In the genomic region with DNA sequence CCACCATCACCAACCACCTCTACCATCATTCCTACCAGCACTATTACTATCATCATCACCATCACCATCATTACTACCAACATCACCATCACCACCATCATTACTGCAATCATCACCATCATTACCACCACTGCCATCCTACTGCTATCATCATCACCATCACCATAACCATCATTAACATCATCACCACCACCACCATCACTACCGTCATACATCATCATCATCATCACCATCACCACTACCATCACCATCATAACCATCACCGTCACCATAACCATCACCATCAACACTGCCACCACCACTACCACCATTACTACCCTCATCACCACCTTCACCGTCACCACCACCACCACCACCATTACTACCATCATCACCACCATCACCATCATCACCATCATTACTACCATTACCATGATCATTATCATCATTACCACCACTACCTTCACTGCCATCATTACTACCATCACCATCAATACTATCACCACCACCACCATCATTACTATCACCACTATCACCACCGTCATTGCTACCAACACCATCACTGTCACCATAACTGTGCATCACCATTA, we compare ENCODE assay signal across 12 cellular contexts.
DNase-seq lines count a peak whose midpoint lies in the region; FAIRE-seq and TF ChIP-seq lines count a peak whose summit lies in the region.
"Had no signal": no experiment of that assay in that cellular context is flagged by ENCODE, and none has a peak within 500 bp of the region (broad histone marks: within the 10 kb centered on the region; RNA-seq: fewer than 3 reads in every experiment).

No MANE protein-coding gene starts in this region.

- H3K18ac ChIP-seq in H9 (ENCODE audit: insufficient read length, low read depth, low read length), result no peak overlapping the region
- no peak overlapping the region for H3K18ac ChIP-seq in neuronal stem cell (ENCODE audit: low read length)

- H2BK20ac ChIP-seq in H9 (ENCODE audit: low read depth, low read length, poor library complexity, severe bottlenecking), result no peak overlapping the region

- peak overlapping the region; percentile 6 for H4K5ac ChIP-seq in H9 (ENCODE audit: insufficient read length, low read depth, low read length)

- no peak overlapping the region for H2BK120ac ChIP-seq in H9 (ENCODE audit: low read depth, low read length, poor library complexity, severe bottlenecking)
- H2BK120ac ChIP-seq in neuronal stem cell (ENCODE audit: low read depth, low read length), result no peak overlapping the region

- no peak overlapping the region for H3K56ac ChIP-seq in H9 (ENCODE audit: insufficient read length, low read depth, low read length)

- H3K27ac ChIP-seq in H9 (ENCODE audit: insufficient read length, low read depth, low read length) (no peak overlapping the region), angular gyrus (ENCODE audit: low read depth, low read length) (peak overlapping the region; percentile 95), neuronal stem cell (replicated peaks; ENCODE audit: low read length) (no peak overlapping the region), kidney (ENCODE audit: low read depth in 2 of 2, low read length in 2 of 2) (no peak overlapping the region)
- H3K27ac ChIP-seq: BLaER1 treated with 17β-estradiol and CSF1 and Interleukin-3, amounts not matched to agents 10 nM and 100 nM had no signal

- H3K9me3 ChIP-seq in H9 (ENCODE audit: control insufficient read depth, low read depth, low read length) (no peaks in the 10 kb centered on the region), neuronal stem cell (replicated peaks in 1 of 2; ENCODE audit: control insufficient read depth in 2 of 2, insufficient read depth in 1 of 2, low read depth in 1 of 2, low read length in 2 of 2) (peaks cover 0 to 7% of the 10 kb centered on the region in 2 donors), kidney (ENCODE audit: control insufficient read depth in 1 of 2, low read length in 2 of 2) (no peaks in the 10 kb centered on the region)
- H3K9me3 ChIP-seq: BLaER1 treated with 17β-estradiol and CSF1 and Interleukin-3, amounts not matched to agents 10 nM and 100 nM had no signal

- H3K27me3 ChIP-seq in H9 (ENCODE audit: insufficient read depth, low read length), result no peaks in the 10 kb centered on the region
- peaks cover 0 to 3% (median 0%) of the 10 kb centered on the region in 3 experiments for H3K27me3 ChIP-seq in neuronal stem cell (ENCODE audit: control insufficient read depth in 3 of 3, insufficient read depth in 3 of 3, low read depth in 1 of 3, low read length in 3 of 3)

- H3K4me3 ChIP-seq in neuronal stem cell (ENCODE audit: low read length in 2 of 2) (no peak overlapping the region), kidney (ENCODE audit: low read length in 2 of 2) (no peak overlapping the region)
- H3K4me3 ChIP-seq: BLaER1 treated with 17β-estradiol and CSF1 and Interleukin-3, amounts not matched to agents 10 nM and 100 nM had no signal

- H3K4me3 Mint-ChIP-seq in H9, result no peak overlapping the region
- H3K4me3 Mint-ChIP-seq: CD4-positive, CD25-positive, alpha-beta regulatory T cell had no signal

- no peak overlapping the region for H3T11ph ChIP-seq in H9 (ENCODE audit: low read length)

- intact Hi-C loops in kidney (cut with DNase I), result no loop called here

- no peaks in the 10 kb centered on the region for H3K23me2 ChIP-seq in H9 (ENCODE audit: insufficient read length, low read depth, low read length, poor library complexity, severe bottlenecking)

- H2AFZ ChIP-seq in H9 (ENCODE audit: low read length), result no peak overlapping the region
- no peak overlapping the region for H2AFZ ChIP-seq in neuronal stem cell (ENCODE audit: low read length)

- no peak overlapping the region for H2AK5ac ChIP-seq in H9 (ENCODE audit: insufficient read length, low read length)
- H2AK5ac ChIP-seq in neuronal stem cell (ENCODE audit: low read depth, low read length), result no peak overlapping the region

- H3K4ac ChIP-seq in H9 (ENCODE audit: low read depth, low read length), result no peak overlapping the region
- H3K4ac ChIP-seq in neuronal stem cell (ENCODE audit: low read length), result no peak overlapping the region

- 100% methylated on average over 2 of the region's 4 CpGs for WGBS in H9 (ENCODE audit: extremely low coverage, insufficient read length, low lambda C conversion rate)
- 96 to 100% methylated on average over 1 to 2 of the region's 4 CpGs for WGBS in neuronal stem cell (ENCODE audit: extremely low coverage in 2 of 2, insufficient read length in 2 of 2, insufficient replicate concordance in 1 of 2), 2 donors

- no peaks in the 10 kb centered on the region; a peak in 1 of 7 replicates for H3K36me3 Mint-ChIP-seq in H9 (ENCODE audit: insufficient read depth in 1 of 3, low read depth in 3 of 3)
- H3K36me3 Mint-ChIP-seq: CD4-positive, CD25-positive, alpha-beta regulatory T cell had no signal

- no peak overlapping the region for H3K27ac Mint-ChIP-seq in H9
- H3K27ac Mint-ChIP-seq: CD4-positive, CD25-positive, alpha-beta regulatory T cell had no signal

- no peak for DNase-seq in H9
- no peak for DNase-seq in neuronal stem cell (ENCODE audit: low spot score)
- no peak for DNase-seq in urothelium cell line (ENCODE audit: low spot score)
- no peak for DNase-seq in kidney
- no peak for DNase-seq in stimulated activated CD4-positive, alpha-beta T cell treated with anti-CD3 and anti-CD28 coated beads, Interleukin-2, amount 100 ng/mL, for 24 hours
- no peak for DNase-seq in NK-92 treated with Interleukin-12 subunit alpha and Interleukin-12 subunit beta, amount 100 ng/mL, for 24 hours (lab: John Stamatoyannopoulos, UW)
- DNase-seq: ACHN; CD4-positive, CD25-positive, alpha-beta regulatory T cell; DMS53; GF-D8 had no signal

- no peak overlapping the region for H3K14ac ChIP-seq in H9 (ENCODE audit: insufficient read depth, low read length)
- H3K14ac ChIP-seq in neuronal stem cell (ENCODE audit: low read length), result no peak overlapping the region

- H3K79me1 ChIP-seq in H9 (ENCODE audit: insufficient read depth, low read depth, low read length, poor library complexity, severe bottlenecking) (no peaks in the 10 kb centered on the region), neuronal stem cell (ENCODE audit: low read depth, low read length) (peaks cover 1% of the 10 kb centered on the region)

- H3K79me2 ChIP-seq in H9 (ENCODE audit: insufficient read depth, low read length), result no peaks in the 10 kb centered on the region

- H2BK5ac ChIP-seq in H9 (ENCODE audit: insufficient read length, low read length) (no peak overlapping the region), neuronal stem cell (ENCODE audit: low read length) (peak overlapping the region; percentile 7)

- H3K9me3 Mint-ChIP-seq in H9, result peaks cover 0 to 2% of the 10 kb centered on the region in 2 experiments; a peak in 2 of 5 replicates

- TF ChIP-seq CTCF in H9 (conservative IDR thresholded peaks at IDR 0.05) (no peak), kidney (IDR thresholded peaks at IDR 0.05; ENCODE audit: borderline replicate concordance, extremely low read depth, insufficient read depth) (no peak)

- H3K4me1 Mint-ChIP-seq in H9, result peaks cover 8 to 9% of the 10 kb centered on the region in 2 experiments

- H3K36me3 ChIP-seq in neuronal stem cell (replicated peaks in 1 of 2; ENCODE audit: control insufficient read depth in 2 of 2, insufficient read depth in 2 of 2, low read length in 2 of 2), result no peaks in the 10 kb centered on the region
- H3K36me3 ChIP-seq in kidney (ENCODE audit: control insufficient read depth in 1 of 2, insufficient read depth in 2 of 2, low read length in 2 of 2), result no peaks in the 10 kb centered on the region
- H3K36me3 ChIP-seq: BLaER1 treated with 17β-estradiol and CSF1 and Interleukin-3, amounts not matched to agents 10 nM and 100 nM had no signal

- H3K23ac ChIP-seq in H9 (ENCODE audit: insufficient read length, low read depth, low read length) (no peak overlapping the region), neuronal stem cell (ENCODE audit: low read depth, low read length, poor library complexity) (no peak overlapping the region)

- no peak overlapping the region for H2BK15ac ChIP-seq in H9 (ENCODE audit: low read depth, low read length)
- H2BK15ac ChIP-seq in neuronal stem cell (ENCODE audit: low read length), result no peak overlapping the region

- no peaks in the 10 kb centered on the region for H4K20me1 ChIP-seq in H9 (ENCODE audit: control insufficient read depth, insufficient read depth, insufficient read length)
- H4K20me1 ChIP-seq: BLaER1 treated with 17β-estradiol and CSF1 and Interleukin-3, amounts not matched to agents 10 nM and 100 nM had no signal

- H2BK12ac ChIP-seq in H9 (ENCODE audit: insufficient read length, low read depth, low read length) (no peak overlapping the region), neuronal stem cell (ENCODE audit: low read length) (no peak overlapping the region)

- H3K27me3 Mint-ChIP-seq in H9 (ENCODE audit: low read depth), result peaks cover 4% of the 10 kb centered on the region

- H4K8ac ChIP-seq in H9 (replicated peaks; ENCODE audit: insufficient read length, low read depth, low read length), result no peak overlapping the region
- H4K8ac ChIP-seq in neuronal stem cell (ENCODE audit: low read depth, low read length), result no peak overlapping the region

- no peak overlapping the region for H3K4me2 ChIP-seq in H9 (ENCODE audit: insufficient read depth, insufficient read length, low read length)
- H3K4me2 ChIP-seq in neuronal stem cell (ENCODE audit: insufficient read depth, low read length, poor library complexity, severe bottlenecking), result no peak overlapping the region
- H3K4me2 ChIP-seq: BLaER1 treated with 17β-estradiol and CSF1 and Interleukin-3, amounts not matched to agents 10 nM and 100 nM had no signal

- H4K91ac ChIP-seq in H9 (ENCODE audit: insufficient read length, low read depth, low read length), result no peak overlapping the region
- H4K91ac ChIP-seq in neuronal stem cell (ENCODE audit: low read depth, low read length, poor library complexity), result peak overlapping the region; percentile 11

- peak; percentile 95 for FAIRE-seq in urothelium cell line (lab: Jason Lieb, UNC)
- no peak for FAIRE-seq in kidney (lab: Jason Lieb, UNC)

- H3K9ac ChIP-seq in H9 (ENCODE audit: extremely low read depth, insufficient read length, low read length), result no peak overlapping the region
- peak overlapping the region; percentile 53 for H3K9ac ChIP-seq in neuronal stem cell (ENCODE audit: low read depth, low read length, poor library complexity)
- H3K9ac ChIP-seq in kidney (ENCODE audit: low read length in 2 of 2), result no peak overlapping the region
- H3K9ac ChIP-seq: BLaER1 treated with 17β-estradiol and CSF1 and Interleukin-3, amounts not matched to agents 10 nM and 100 nM had no signal

- peaks cover 4% of the 10 kb centered on the region; the same call in 1 of the 2 replicates for H3K4me1 ChIP-seq in H9 (ENCODE audit: insufficient read depth, low read length)
- peaks cover 0 to 12% of the 10 kb centered on the region in 2 donors for H3K4me1 ChIP-seq in neuronal stem cell (ENCODE audit: control insufficient read depth in 2 of 2, insufficient read depth in 1 of 2, low read depth in 1 of 2, low read length in 2 of 2)
- no peaks in the 10 kb centered on the region for H3K4me1 ChIP-seq in kidney (ENCODE audit: control insufficient read depth in 1 of 2, insufficient read depth in 1 of 2, low read depth in 1 of 2, low read length in 2 of 2)
